In genomic region chr17:77392376-77393273, GRCh38 we compare ENCODE assay signal across 8 cellular contexts.
A peak's percentile ranks its signal among the peaks of the same experiment; 100 is the strongest.
DNase-seq lines count a peak whose midpoint lies in the region; ATAC-seq and TF ChIP-seq lines count a peak whose summit lies in the region.

No MANE protein-coding gene starts in this region.

- peak overlapping the region; percentile 98 for H2AK5ac ChIP-seq in IMR-90 (ENCODE audit: low read depth, low read length)

- in situ Hi-C loops in IMR-90 (cut with MboI; ENCODE audit: low sequenced_read_pairs) = no loop called here

- peak overlapping the region; percentile 65 for H3K18ac ChIP-seq in IMR-90 (ENCODE audit: low read depth, low read length)

- peak overlapping the region; percentile 92 for H3K14ac ChIP-seq in IMR-90 (replicated peaks; ENCODE audit: low read depth, low read length)

- no peaks in the 10 kb centered on the region for H3K9me3 ChIP-seq in A673 (ENCODE audit: low read depth, low read length, poor library complexity, severe bottlenecking)
- H3K9me3 ChIP-seq in IMR-90 (ENCODE audit: control insufficient read depth, insufficient read depth, low read length) = no peaks in the 10 kb centered on the region
- no peaks in the 10 kb centered on the region for H3K9me3 ChIP-seq in SJCRH30 (replicated peaks)

- TF ChIP-seq CTCF in A673 (conservative IDR thresholded peaks at IDR 0.05; ENCODE audit: low read depth, low read length) = no peak
- TF ChIP-seq CTCF in IMR-90 (conservative IDR thresholded peaks at IDR 0.05; ENCODE audit: low read depth, low read length) = no peak
- TF ChIP-seq CTCF in dorsolateral prefrontal cortex (IDR thresholded peaks at IDR 0.05 in 54 of 56, conservative IDR thresholded peaks at IDR 0.05 in 2 of 56; ENCODE audit: low read depth in 1 of 56, partially characterized antibody in 56 of 56) = no peak

- H3K4me3 ChIP-seq in A673 (ENCODE audit: low read depth, low read length, poor library complexity, severe bottlenecking) (no peak overlapping the region), IMR-90 (ENCODE audit: insufficient read depth, low read depth, low read length) (no peak overlapping the region), dorsolateral prefrontal cortex (no peak overlapping the region), SJCRH30 (no peak overlapping the region)

- H3K56ac ChIP-seq in IMR-90 (ENCODE audit: extremely low read depth, insufficient read depth, low read length) = peak overlapping the region; percentile 97

- TF ChIP-seq RAD21 in IMR-90 (IDR thresholded peaks at IDR 0.05; ENCODE audit: low read length) = no peak

- intact Hi-C loops in A673 (cut with micrococcal nuclease; ENCODE audit: unreplicated experiment) (no loop called here), IMR-90 (cut with micrococcal nuclease) (no loop called here), dorsolateral prefrontal cortex (cut with DNase I) (no loop called here)

- CTCF ChIA-PET in A673 (lab: Charles Lee) (no interaction called here), IMR-90 (lab: Yijun Ruan, JAX) (interaction anchor here (1.0 kb wide), 1 partner anchor 11 kb away, joined by 3 read pairs; no protein-coding TSS in a partner anchor)

- peak overlapping the region; percentile 77 to 84 for H4K8ac ChIP-seq in IMR-90 (ENCODE audit: low read depth in 2 of 2, low read length in 2 of 2)

- dilution Hi-C loops in IMR-90 (cut with HindIII; ENCODE audit: low sequenced_read_pairs, unreplicated experiment) = no loop called here

- H4K20me1 ChIP-seq in IMR-90 (ENCODE audit: insufficient read depth, low read length) = peaks cover 54% of the 10 kb centered on the region

- peak overlapping the region; percentile 98 for H4K91ac ChIP-seq in IMR-90 (ENCODE audit: insufficient read depth, low read depth, low read length)

- peak overlapping the region; percentile 47 for H4K5ac ChIP-seq in IMR-90 (ENCODE audit: low read depth, low read length)

- H3K4ac ChIP-seq in IMR-90 (ENCODE audit: low read depth, low read length) = peak overlapping the region; percentile 98

- peak overlapping the region; percentile 29 for H3K4me2 ChIP-seq in IMR-90 (ENCODE audit: low read depth, low read length)

- peaks cover 16 to 88% of the 10 kb centered on the region in 2 experiments; a peak in 3 of 4 replicates for H3K79me1 ChIP-seq in IMR-90 (ENCODE audit: low read depth in 1 of 2, low read length in 2 of 2)

- DNase-seq in A673 (ENCODE audit: low spot score) (peak; percentile 66), IMR-90 (no peak), dorsolateral prefrontal cortex (peak in 1 of 10 donors; percentile 90), midbrain (lab: John Stamatoyannopoulos, UW) (peak; percentile 29), SJCRH30 (no peak), DMS53 (lab: John Stamatoyannopoulos, UW) (no peak), NCI-H345 (lab: John Stamatoyannopoulos, UW) (no peak)

- H3K4me1 ChIP-seq in A673 (ENCODE audit: insufficient read depth, low read length, poor library complexity, severe bottlenecking) (peaks cover 53% of the 10 kb centered on the region), IMR-90 (ENCODE audit: control insufficient read depth, insufficient read depth, low read length) (peaks cover 62% of the 10 kb centered on the region), SJCRH30 (peaks cover 76% of the 10 kb centered on the region)

- H3K36me3 ChIP-seq in A673 (ENCODE audit: insufficient read depth, low read length, poor library complexity, severe bottlenecking) = no peaks in the 10 kb centered on the region
- H3K36me3 ChIP-seq in IMR-90 (ENCODE audit: control insufficient read depth, insufficient read depth, low read length) = peaks cover 16% of the 10 kb centered on the region
- H3K36me3 ChIP-seq in SJCRH30 = peaks cover 3% of the 10 kb centered on the region; the same call in 1 of the 2 replicates

- H2AK9ac ChIP-seq in IMR-90 (replicated peaks; ENCODE audit: low read depth, low read length, poor library complexity) = peak overlapping the region; percentile 98

- H3K27me3 ChIP-seq in A673 (replicated peaks; ENCODE audit: insufficient read depth, low read depth, low read length, poor library complexity) = no peaks in the 10 kb centered on the region
- no peaks in the 10 kb centered on the region for H3K27me3 ChIP-seq in IMR-90 (ENCODE audit: control insufficient read depth, insufficient read depth, low read length)
- no peaks in the 10 kb centered on the region for H3K27me3 ChIP-seq in dorsolateral prefrontal cortex
- no peaks in the 10 kb centered on the region for H3K27me3 ChIP-seq in SJCRH30

- peak overlapping the region; percentile 85; the same call in 2 of the 3 replicates for H2BK15ac ChIP-seq in IMR-90 (ENCODE audit: low read depth, low read length)

- TF ChIP-seq POLR2A in IMR-90 (IDR thresholded peaks at IDR 0.05; ENCODE audit: low read depth, low read length) = no peak

- H2BK5ac ChIP-seq in IMR-90 (ENCODE audit: low read depth, low read length, poor library complexity, severe bottlenecking) = peak overlapping the region; percentile 91

- H3K9me1 ChIP-seq in IMR-90 (ENCODE audit: insufficient read depth, low read length) = peaks cover 52% of the 10 kb centered on the region

- peak overlapping the region; percentile 44 for H3K9ac ChIP-seq in IMR-90 (ENCODE audit: low read depth, low read length)

- BruUV-seq in A673 (replicated peaks; lab: Mats Ljungman, UMichigan) (no TSS peak), IMR-90 (replicated peaks; lab: Mats Ljungman, UMichigan) (no TSS peak)

- POLR2A ChIA-PET in A673 (lab: Charles Lee; ENCODE audit: low non-redundant PET) = no interaction called here
- POLR2A ChIA-PET in IMR-90 (lab: Charles Lee; ENCODE audit: unreplicated experiment) = interaction anchor here (1.0 kb wide), 1 partner anchor 32 kb away, joined by 6 read pairs; no protein-coding TSS in a partner anchor

- peak overlapping the region; percentile 96 for H2BK120ac ChIP-seq in IMR-90 (ENCODE audit: low read depth, low read length)

- H3K23ac ChIP-seq in IMR-90 (ENCODE audit: low read depth, low read length) = peak overlapping the region; percentile 94

- peak overlapping the region; percentile 93 for H2BK20ac ChIP-seq in IMR-90 (ENCODE audit: low read depth, low read length)

- WGBS in IMR-90 (ENCODE audit: extremely low coverage in 2 of 2, insufficient read length in 1 of 2), 2 experiments = 63% methylated on average over 8 of the region's 16 CpGs; no CpG with 5 or more reads in 1 of the 2 experiments

- H3K27ac ChIP-seq in A673 (ENCODE audit: low read depth, low read length, poor library complexity, severe bottlenecking) (peak overlapping the region; percentile 69), IMR-90 (ENCODE audit: insufficient read depth, low read length) (peak overlapping the region; percentile 90), dorsolateral prefrontal cortex (peak overlapping the region in 47 of 59 donors; percentile 1 to 91 (median 56)), SJCRH30 (no peak overlapping the region; the same call in 1 of the 2 replicates)

- ATAC-seq in IMR-90 (ENCODE audit: low read depth) (peak; percentile 60), HG03108 (IDR thresholded peaks at IDR 0.05; ENCODE audit: unreplicated experiment) (no peak)

- H2AFZ ChIP-seq in IMR-90 (replicated peaks; ENCODE audit: low read length, poor library complexity) = peak overlapping the region; percentile 46

TF ChIP-seq in IMR-90, 13 proteins besides CTCF, POLR2A, EP300 and RAD21:
- TF ChIP-seq, protein P1, sequence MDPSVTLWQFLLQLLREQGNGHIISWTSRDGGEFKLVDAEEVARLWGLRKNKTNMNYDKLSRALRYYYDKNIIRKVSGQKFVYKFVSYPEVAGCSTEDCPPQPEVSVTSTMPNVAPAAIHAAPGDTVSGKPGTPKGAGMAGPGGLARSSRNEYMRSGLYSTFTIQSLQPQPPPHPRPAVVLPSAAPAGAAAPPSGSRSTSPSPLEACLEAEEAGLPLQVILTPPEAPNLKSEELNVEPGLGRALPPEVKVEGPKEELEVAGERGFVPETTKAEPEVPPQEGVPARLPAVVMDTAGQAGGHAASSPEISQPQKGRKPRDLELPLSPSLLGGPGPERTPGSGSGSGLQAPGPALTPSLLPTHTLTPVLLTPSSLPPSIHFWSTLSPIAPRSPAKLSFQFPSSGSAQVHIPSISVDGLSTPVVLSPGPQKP (IDR thresholded peaks at IDR 0.05; ENCODE audit: borderline replicate concordance, low read depth, low read length) = no peak
- TF ChIP-seq, protein P2, sequence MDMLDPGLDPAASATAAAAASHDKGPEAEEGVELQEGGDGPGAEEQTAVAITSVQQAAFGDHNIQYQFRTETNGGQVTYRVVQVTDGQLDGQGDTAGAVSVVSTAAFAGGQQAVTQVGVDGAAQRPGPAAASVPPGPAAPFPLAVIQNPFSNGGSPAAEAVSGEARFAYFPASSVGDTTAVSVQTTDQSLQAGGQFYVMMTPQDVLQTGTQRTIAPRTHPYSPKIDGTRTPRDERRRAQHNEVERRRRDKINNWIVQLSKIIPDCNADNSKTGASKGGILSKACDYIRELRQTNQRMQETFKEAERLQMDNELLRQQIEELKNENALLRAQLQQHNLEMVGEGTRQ (IDR thresholded peaks at IDR 0.05; ENCODE audit: low read depth, low read length) = peak; percentile 57

Comparison
In these comparisons a context has a peak if more than half of its experiments do, and no peak if none do; other contexts are left out.
1. DNase-seq: peak in A673 (single experiment) and midbrain (single experiment); none in IMR-90 (single experiment), SJCRH30 (0 of 2), DMS53 (single experiment) and NCI-H345 (single experiment).